Comparison of ENCODE assay signal across 24 cellular contexts in genomic region chr1:42979037-42979432, GRCh38.
"Had no signal": no experiment of that assay in that cellular context is flagged by ENCODE, and none has a peak within 500 bp of the region (broad histone marks: within the 10 kb centered on the region; RNA-seq: fewer than 3 reads in every experiment).

No MANE protein-coding gene starts in this region.

- H3K27me3 Mint-ChIP-seq: activated CD4-positive, alpha-beta memory T cell treated with anti-CD3 and anti-CD28 coated beads for 36 hours; activated naive CD4-positive, alpha-beta T cell treated with anti-CD3 and anti-CD28 coated beads, Interleukin-2, amount 50 U/mL, for 24 hours; T-cell had no signal

- H3K36me3 Mint-ChIP-seq: activated CD4-positive, alpha-beta memory T cell treated with anti-CD3 and anti-CD28 coated beads for 36 hours; natural killer cell treated with Interleukin-12 subunit alpha and Interleukin-12 subunit beta and Interleukin-15 and Interleukin-18, amount 100 ng/mL, for 72 hours had no signal

- ATAC-seq: activated T-cell treated with anti-CD3 and anti-CD28 coated beads, Interleukin-2, amount 50 U/mL, for 4 hours; body of pancreas; gastrocnemius medialis; stimulated activated naive CD8-positive, alpha-beta T cell treated with anti-CD3 and anti-CD28 coated beads, Interleukin-15, Interleukin-2, amounts not matched to agents 100 U/mL and 50 U/mL, for 24 hours; T-cell had no signal

- H3K9me3 ChIP-seq: adrenal gland, body of pancreas, gastrocnemius medialis, prostate gland, SK-N-SH, transverse colon had no signal

- H3K4me3 Mint-ChIP-seq: activated CD4-positive, alpha-beta memory T cell treated with anti-CD3 and anti-CD28 coated beads for 36 hours; activated naive CD4-positive, alpha-beta T cell treated with anti-CD3 and anti-CD28 coated beads, Interleukin-2, amount 50 U/mL, for 24 hours; activated T-cell treated with anti-CD3 and anti-CD28 coated beads, Interleukin-2, amount 50 U/mL, for 4 hours; natural killer cell treated with Interleukin-12 subunit alpha and Interleukin-12 subunit beta and Interleukin-15 and Interleukin-18, amount 100 ng/mL, for 72 hours; T-cell had no signal

- H3K36me3 ChIP-seq: adrenal gland, gastrocnemius medialis, prostate gland, transverse colon had no signal

- DNase-seq: activated CD4-positive, alpha-beta memory T cell treated with anti-CD3 and anti-CD28 coated beads for 36 hours; activated effector memory CD4-positive, alpha-beta T cell treated with anti-CD3 and anti-CD28 coated beads, Interleukin-2, amount 50 U/mL, for 16 hours; activated T-cell treated with anti-CD3 and anti-CD28 coated beads, Interleukin-2, amount 50 U/mL, for 4 hours; adrenal gland; body of pancreas; central memory CD4-positive, alpha-beta T cell; cortex of kidney; effector CD8-positive, alpha-beta T cell; gastrocnemius medialis; islet precursor cell; nucleus accumbens; right cardiac atrium; SK-N-SH; stimulated activated CD4-positive, alpha-beta T cell treated with anti-CD3 and anti-CD28 coated beads, Interleukin-4, amount 100 ng/mL, for 24 hours; stimulated activated CD8-positive, alpha-beta memory T cell treated with anti-CD3 and anti-CD28 coated beads, Interleukin-4, amount 100 ng/mL, for 48 hours; stimulated activated naive CD8-positive, alpha-beta T cell treated with anti-CD3 and anti-CD28 coated beads, Interleukin-15, Interleukin-2, amounts not matched to agents 100 U/mL and 50 U/mL, for 24 hours; T-cell; T1000; transverse colon had no signal

- H3K27ac Mint-ChIP-seq: activated CD4-positive, alpha-beta memory T cell treated with anti-CD3 and anti-CD28 coated beads for 36 hours; activated naive CD4-positive, alpha-beta T cell treated with anti-CD3 and anti-CD28 coated beads, Interleukin-2, amount 50 U/mL, for 24 hours; natural killer cell treated with Interleukin-12 subunit alpha and Interleukin-12 subunit beta and Interleukin-15 and Interleukin-18, amount 100 ng/mL, for 72 hours; T-cell had no signal

- H3K4me1 Mint-ChIP-seq: activated naive CD4-positive, alpha-beta T cell treated with anti-CD3 and anti-CD28 coated beads, Interleukin-2, amount 50 U/mL, for 24 hours; T-cell had no signal

- H3K27me3 ChIP-seq: adrenal gland, body of pancreas, transverse colon had no signal

- H3K9me3 Mint-ChIP-seq: activated CD4-positive, alpha-beta memory T cell treated with anti-CD3 and anti-CD28 coated beads for 36 hours; activated naive CD4-positive, alpha-beta T cell treated with anti-CD3 and anti-CD28 coated beads, Interleukin-2, amount 50 U/mL, for 24 hours; activated T-cell treated with anti-CD3 and anti-CD28 coated beads, Interleukin-2, amount 50 U/mL, for 4 hours; natural killer cell treated with Interleukin-12 subunit alpha and Interleukin-12 subunit beta and Interleukin-15 and Interleukin-18, amount 100 ng/mL, for 72 hours; T-cell had no signal

- H3K4me3 ChIP-seq: adrenal gland, body of pancreas, gastrocnemius medialis, lung, prostate gland, skin epidermis, transverse colon had no signal

- H3K4me1 ChIP-seq: adrenal gland, body of pancreas, gastrocnemius medialis, prostate gland had no signal
